In the genomic region with DNA sequence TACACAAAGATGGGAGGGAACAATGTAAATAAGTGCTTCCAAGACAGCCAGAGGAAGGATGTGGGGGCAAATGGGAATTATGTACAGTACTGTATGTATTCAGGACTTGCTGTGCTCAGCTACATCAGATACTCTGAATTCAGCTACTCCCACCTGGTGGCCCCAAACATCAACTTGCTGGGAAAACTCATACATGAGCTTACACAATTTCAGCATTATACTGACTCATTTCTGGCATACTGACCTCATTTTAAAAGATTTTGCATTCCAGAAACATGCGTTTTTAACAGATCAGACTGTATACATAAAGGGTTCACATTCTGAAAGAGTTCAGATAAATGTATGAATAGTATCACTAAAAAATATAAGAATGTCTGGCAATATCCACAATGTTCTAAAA, we compare ENCODE assay signal across 11 cellular contexts. TPM values are rescaled to one million over a fixed set of nuclear protein-coding genes. Genes with fewer than 3 reads are reported as not detected.
DNase-seq lines count a peak whose midpoint lies in the region; TF ChIP-seq lines count a peak whose summit lies in the region.
"Had no signal": no experiment of that assay in that cellular context is flagged by ENCODE, and none has a peak within 500 bp of the region (broad histone marks: within the 10 kb centered on the region; RNA-seq: fewer than 3 reads in every experiment).

No MANE protein-coding gene starts in this region.

- TF ChIP-seq CTCF in cardiac fibroblast (IDR thresholded peaks at IDR 0.05; ENCODE audit: low read depth, low read length), result peak; percentile 29
- peak; percentile 35 for TF ChIP-seq CTCF in neural crest cell (conservative IDR thresholded peaks at IDR 0.05)

- peak; percentile 77 for DNase-seq in HCEC 1CT
- DNase-seq in NCI-H226, result peak; percentile 69
- DNase-seq in cardiac fibroblast (ENCODE audit: low read depth in 2 of 2), result peak; percentile 51 to 81
- DNase-seq in neural crest cell (ENCODE audit: low read depth, low spot score), result no peak
- no peak for DNase-seq in ureter (ENCODE audit: low spot score)
- DNase-seq in HuH-7 (ENCODE audit: low spot score), result no peak
- DNase-seq in GDM1 (lab: John Stamatoyannopoulos, UW), result no peak
- DNase-seq: activated naive CD8-positive, alpha-beta T cell treated with anti-CD3 and anti-CD28 coated beads, Interleukin-2, amount 50 U/mL, for 24 hours; immature natural killer cell; natural killer cell had no signal

- H3K9me3 Mint-ChIP-seq in neural crest cell, result no peaks in the 10 kb centered on the region

- no peaks in the 10 kb centered on the region for H3K36me3 Mint-ChIP-seq in neural crest cell (ENCODE audit: low read depth)

- peaks cover 49% of the 10 kb centered on the region for H3K4me1 Mint-ChIP-seq in neural crest cell

- no peak overlapping the region for H3K27ac Mint-ChIP-seq in neural crest cell (ENCODE audit: unreplicated experiment)
- H3K27ac Mint-ChIP-seq: activated naive CD8-positive, alpha-beta T cell treated with anti-CD3 and anti-CD28 coated beads, Interleukin-2, amount 50 U/mL, for 24 hours; immature natural killer cell; natural killer cell had no signal

- H3K4me3 ChIP-seq in cardiac fibroblast (replicated peaks in 1 of 2; ENCODE audit: low read depth in 2 of 2, low read length in 2 of 2), result no peak overlapping the region

- H3K4me3 Mint-ChIP-seq in neural crest cell, result peak overlapping the region; percentile 6
- H3K4me3 Mint-ChIP-seq: activated naive CD8-positive, alpha-beta T cell treated with anti-CD3 and anti-CD28 coated beads, Interleukin-2, amount 50 U/mL, for 24 hours had no signal

- H3K27me3 Mint-ChIP-seq in neural crest cell (ENCODE audit: low read depth), result peaks cover 19% of the 10 kb centered on the region

RNA-seq across cellular contexts. Expression of a gene that starts 59.7 kb away (rescaled TPM):
- not detected in 2 replicates for total RNA-seq in neural crest cell
- not detected for total RNA-seq in ureter
- total RNA-seq: activated CD8-positive, alpha-beta memory T cell treated with anti-CD3 and anti-CD28 coated beads for 36 hours; natural killer cell had no signal

Comparison
In these comparisons a context has a peak if more than half of its experiments do, and no peak if none do; other contexts are left out.
1. DNase-seq: peak in HCEC 1CT (single experiment), NCI-H226 (single experiment) and cardiac fibroblast (2 of 2); none in neural crest cell (single experiment), ureter (single experiment), HuH-7 (single experiment) and GDM1 (single experiment).